In the genomic region with DNA sequence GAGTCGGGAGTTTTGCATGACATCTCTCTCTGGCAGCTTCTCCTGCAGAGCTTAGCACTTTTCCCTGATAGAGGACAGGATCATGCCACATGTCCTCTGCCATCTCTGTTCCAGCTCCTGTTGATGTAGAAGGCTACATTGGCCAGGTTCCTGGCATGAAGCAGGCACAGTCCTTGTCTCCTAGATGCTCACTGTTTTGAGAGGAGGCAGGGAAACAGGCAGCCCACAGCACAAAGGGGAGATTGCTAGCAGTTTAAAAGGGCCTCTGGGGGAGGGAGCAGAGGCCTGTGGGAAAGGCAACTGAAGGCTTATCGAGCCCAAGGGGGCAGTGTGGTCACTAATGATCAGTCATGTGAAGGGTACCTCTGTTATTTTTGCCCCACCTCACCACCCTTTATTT, we compare ENCODE assay signal across 23 cellular contexts. TPM values are rescaled to one million over a fixed set of nuclear protein-coding genes. Genes with fewer than 3 reads are reported as not detected.
DNase-seq lines count a peak whose midpoint lies in the region; ATAC-seq and TF ChIP-seq lines count a peak whose summit lies in the region.
"Had no signal": no experiment of that assay in that cellular context is flagged by ENCODE, and none has a peak within 500 bp of the region (broad histone marks: within the 10 kb centered on the region; RNA-seq: fewer than 3 reads in every experiment).

No MANE protein-coding gene starts in this region.

- in situ Hi-C loops in SK-MEL-5 (cut with HindIII; ENCODE audit: low pct_unique_long_range_greater_than_20kb, low sequenced_read_pairs), result no loop called here

- H3K4me1 Mint-ChIP-seq in nephron progenitor cell, result peaks cover 65% of the 10 kb centered on the region
- H3K4me1 Mint-ChIP-seq in activated T-helper 2 cell treated with anti-CD3 and anti-CD28 coated beads, Interferon-gamma antibody, Interleukin-2, Interleukin-4, amounts not matched to agents 10 μg/mL and 5 μg/mL and 100 μg/mL, durations not matched to agents 14 hours and 24 hours and 36 hours (ENCODE audit: low read depth), result peaks cover 74% of the 10 kb centered on the region

- H4K20me1 ChIP-seq in BLaER1 treated with 17β-estradiol and CSF1 and Interleukin-3, amounts not matched to agents 10 nM and 100 nM, result peaks cover 22 to 84% (median 74%) of the 10 kb centered on the region in 11 experiments; a peak in 18 of 22 replicates

- H3K4me2 ChIP-seq in BLaER1 treated with 17β-estradiol and CSF1 and Interleukin-3, amounts not matched to agents 10 nM and 100 nM, result peak overlapping the region; percentile 28 to 99 (median 60); a peak in 21 of 22 replicates
- H3K4me2 ChIP-seq: PC-9 had no signal

- peak overlapping the region in 7 of 11 experiments; percentile 4 to 39 (median 12); a peak in 6 of 22 replicates for H3K27ac ChIP-seq in BLaER1 treated with 17β-estradiol and CSF1 and Interleukin-3, amounts not matched to agents 10 nM and 100 nM
- no peak overlapping the region for H3K27ac ChIP-seq in vagina
- H3K27ac ChIP-seq: gastrocnemius medialis, PC-9, SJSA1, suprapubic skin had no signal

- TF ChIP-seq POLR2A in vagina (IDR thresholded peaks at IDR 0.05), result no peak

- no peaks in the 10 kb centered on the region for H3K36me3 Mint-ChIP-seq in nephron progenitor cell (ENCODE audit: low read depth)
- H3K36me3 Mint-ChIP-seq in activated T-helper 2 cell treated with anti-CD3 and anti-CD28 coated beads, Interferon-gamma antibody, Interleukin-2, Interleukin-4, amounts not matched to agents 10 μg/mL and 5 μg/mL and 100 μg/mL, durations not matched to agents 14 hours and 24 hours and 36 hours (ENCODE audit: low read depth), result peaks cover 8% of the 10 kb centered on the region
- H3K36me3 Mint-ChIP-seq: CD4-positive, alpha-beta memory T cell had no signal

- H3K9me3 ChIP-seq in BLaER1 treated with 17β-estradiol and CSF1 and Interleukin-3, amounts not matched to agents 10 nM and 100 nM (replicated peaks in 1 of 11), result peaks cover 0 to 9% (median 0%) of the 10 kb centered on the region in 11 experiments; a peak in 2 of 22 replicates
- no peaks in the 10 kb centered on the region for H3K9me3 ChIP-seq in vagina
- H3K9me3 ChIP-seq: gastrocnemius medialis, SJSA1, suprapubic skin had no signal

- H3K4me1 ChIP-seq in BLaER1 treated with 17β-estradiol and CSF1 and Interleukin-3, amounts not matched to agents 10 nM and 100 nM, result peaks cover 34 to 100% (median 78%) of the 10 kb centered on the region in 10 experiments
- H3K4me1 ChIP-seq in vagina, result peaks cover 30% of the 10 kb centered on the region

- intact Hi-C loops in Right ventricle myocardium superior (cut with DNase I) (no loop called here), vagina (cut with DNase I) (no loop called here)
- intact Hi-C loops in activated T-helper 2 cell treated with anti-CD3 and anti-CD28 coated beads, Interferon-gamma antibody, Interleukin-2, Interleukin-4, amounts not matched to agents 10 μg/mL and 5 μg/mL and 100 μg/mL, durations not matched to agents 14 hours and 24 hours and 36 hours (cut with micrococcal nuclease), result loop anchor here (5.0 kb wide), 2 partner anchors 64 to 911 kb away; no protein-coding TSS in a partner anchor

- H3K4me3 ChIP-seq in BLaER1 treated with 17β-estradiol and CSF1 and Interleukin-3, amounts not matched to agents 10 nM and 100 nM, result no peak overlapping the region
- no peak overlapping the region for H3K4me3 ChIP-seq in vagina
- H3K4me3 ChIP-seq: gastrocnemius medialis, PC-9, SJSA1, suprapubic skin had no signal

- H3K36me3 ChIP-seq in BLaER1 treated with 17β-estradiol and CSF1 and Interleukin-3, amounts not matched to agents 10 nM and 100 nM, result peaks cover 0 to 39% (median 0%) of the 10 kb centered on the region in 11 experiments; a peak in 6 of 22 replicates
- H3K36me3 ChIP-seq in vagina, result no peaks in the 10 kb centered on the region
- H3K36me3 ChIP-seq: gastrocnemius medialis, SJSA1, suprapubic skin had no signal

- H3K9ac ChIP-seq in BLaER1 treated with 17β-estradiol and CSF1 and Interleukin-3, amounts not matched to agents 10 nM and 100 nM, result peak overlapping the region in 6 of 11 experiments; percentile 4 to 46 (median 22); a peak in 4 of 22 replicates

- H3K9me3 Mint-ChIP-seq in nephron progenitor cell, result no peaks in the 10 kb centered on the region
- no peaks in the 10 kb centered on the region for H3K9me3 Mint-ChIP-seq in activated T-helper 2 cell treated with anti-CD3 and anti-CD28 coated beads, Interferon-gamma antibody, Interleukin-2, Interleukin-4, amounts not matched to agents 10 μg/mL and 5 μg/mL and 100 μg/mL, durations not matched to agents 14 hours and 24 hours and 36 hours
- H3K9me3 Mint-ChIP-seq: CD4-positive, alpha-beta memory T cell had no signal

- no peaks in the 10 kb centered on the region for H3K27me3 ChIP-seq in BLaER1 treated with 17β-estradiol and CSF1 and Interleukin-3, amounts not matched to agents 10 nM and 100 nM
- H3K27me3 ChIP-seq in vagina, result no peaks in the 10 kb centered on the region
- H3K27me3 ChIP-seq: gastrocnemius medialis, SJSA1, suprapubic skin had no signal

- peak overlapping the region; percentile 15 for H3K27ac Mint-ChIP-seq in nephron progenitor cell
- no peak overlapping the region for H3K27ac Mint-ChIP-seq in activated T-helper 2 cell treated with anti-CD3 and anti-CD28 coated beads, Interferon-gamma antibody, Interleukin-2, Interleukin-4, amounts not matched to agents 10 μg/mL and 5 μg/mL and 100 μg/mL, durations not matched to agents 14 hours and 24 hours and 36 hours

- ATAC-seq in Right ventricle myocardium superior (ENCODE audit: poor library complexity), result peak; percentile 61
- no peak for ATAC-seq in GM21360 (IDR thresholded peaks at IDR 0.05; ENCODE audit: unreplicated experiment)
- ATAC-seq in HG02588 (IDR thresholded peaks at IDR 0.05; ENCODE audit: unreplicated experiment), result no peak
- ATAC-seq: gastrocnemius medialis had no signal

- H3K4me3 Mint-ChIP-seq in nephron progenitor cell, result no peak overlapping the region
- H3K4me3 Mint-ChIP-seq in activated T-helper 2 cell treated with anti-CD3 and anti-CD28 coated beads, Interferon-gamma antibody, Interleukin-2, Interleukin-4, amounts not matched to agents 10 μg/mL and 5 μg/mL and 100 μg/mL, durations not matched to agents 14 hours and 24 hours and 36 hours (ENCODE audit: low read depth), result no peak overlapping the region
- H3K4me3 Mint-ChIP-seq: CD4-positive, alpha-beta memory T cell had no signal

- DNase-seq in SK-MEL-5 (ENCODE audit: low read depth, low spot score) (peak; percentile 14), Right ventricle myocardium superior (peak; percentile 48), nephron progenitor cell (peak; percentile 9), vagina (ENCODE audit: extremely low spot score in 2 of 2) (no peak)
- no peak for DNase-seq in activated T-helper 2 cell treated with anti-CD3 and anti-CD28 coated beads, Interferon-gamma antibody, Interleukin-2, Interleukin-4, amounts not matched to agents 10 μg/mL and 5 μg/mL and 100 μg/mL, durations not matched to agents 14 hours and 24 hours and 36 hours (ENCODE audit: low spot score)
- DNase-seq: activated CD4-positive, alpha-beta T cell treated with anti-CD3 and anti-CD28 coated beads, Interleukin-2, amount 50 U/mL, for 48 hours; activated gamma-delta T cell; CD4-positive, alpha-beta memory T cell; DMS153; gastrocnemius medialis; KG1; MV-4-11; NCI-H187 treated with DMSO at 0.1 percent for 48 hours; NCI-H2227 treated with DMSO at 0.1 percent for 48 hours; NCI-H82; PC-9; stimulated activated CD4-positive, alpha-beta T cell treated with anti-CD3 and anti-CD28 coated beads, Interleukin-15, amount 100 ng/mL, for 24 hours; T-helper 2 cell had no signal

- no peaks in the 10 kb centered on the region for H3K27me3 Mint-ChIP-seq in nephron progenitor cell (ENCODE audit: low read depth, poor library complexity)
- H3K27me3 Mint-ChIP-seq in activated T-helper 2 cell treated with anti-CD3 and anti-CD28 coated beads, Interferon-gamma antibody, Interleukin-2, Interleukin-4, amounts not matched to agents 10 μg/mL and 5 μg/mL and 100 μg/mL, durations not matched to agents 14 hours and 24 hours and 36 hours (ENCODE audit: low read depth), result no peaks in the 10 kb centered on the region
- H3K27me3 Mint-ChIP-seq: CD4-positive, alpha-beta memory T cell had no signal

- TF ChIP-seq CTCF in nephron progenitor cell (IDR thresholded peaks at IDR 0.05) (no peak), vagina (IDR thresholded peaks at IDR 0.05) (no peak)

RNA-seq across cellular contexts. Expression of gene ARHGAP26, which starts 10.7 kb away (rescaled TPM):
- 9.3 and 11.8 TPM in 2 replicates for total RNA-seq in SK-MEL-5 (2014; rRNA removed; shearing (Covaris generic))
- polyA plus RNA-seq in SK-MEL-5 (2015; cell fraction: cytosol; rRNA removed), result 6.2 and 7.0 TPM in 2 replicates
- polyA plus RNA-seq in SK-MEL-5 (2015; cell fraction: nucleus; rRNA removed), result 24.2 and 30.6 TPM in 2 replicates
- 32.5 TPM for total RNA-seq in Right ventricle myocardium superior
- total RNA-seq in activated T-helper 2 cell treated with anti-CD3 and anti-CD28 coated beads, Interferon-gamma antibody, Interleukin-2, Interleukin-4, amounts not matched to agents 10 μg/mL and 5 μg/mL and 100 μg/mL, durations not matched to agents 14 hours and 24 hours and 36 hours, result 13.6 and 15.1 TPM in 2 replicates
- total RNA-seq in vagina, result 42.5 TPM

Comparison
In these comparisons a context has a peak if more than half of its experiments do, and no peak if none do; other contexts are left out.
1. DNase-seq: peak in SK-MEL-5 (single experiment), Right ventricle myocardium superior (single experiment) and nephron progenitor cell (single experiment); none in activated T-helper 2 cell treated with anti-CD3 and anti-CD28 coated beads, Interferon-gamma antibody, Interleukin-2, Interleukin-4, amounts not matched to agents 10 μg/mL and 5 μg/mL and 100 μg/mL, durations not matched to agents 14 hours and 24 hours and 36 hours (single experiment) and vagina (0 of 2).